Comparison of ENCODE assay signal across 8 cellular contexts in the genomic region with DNA sequence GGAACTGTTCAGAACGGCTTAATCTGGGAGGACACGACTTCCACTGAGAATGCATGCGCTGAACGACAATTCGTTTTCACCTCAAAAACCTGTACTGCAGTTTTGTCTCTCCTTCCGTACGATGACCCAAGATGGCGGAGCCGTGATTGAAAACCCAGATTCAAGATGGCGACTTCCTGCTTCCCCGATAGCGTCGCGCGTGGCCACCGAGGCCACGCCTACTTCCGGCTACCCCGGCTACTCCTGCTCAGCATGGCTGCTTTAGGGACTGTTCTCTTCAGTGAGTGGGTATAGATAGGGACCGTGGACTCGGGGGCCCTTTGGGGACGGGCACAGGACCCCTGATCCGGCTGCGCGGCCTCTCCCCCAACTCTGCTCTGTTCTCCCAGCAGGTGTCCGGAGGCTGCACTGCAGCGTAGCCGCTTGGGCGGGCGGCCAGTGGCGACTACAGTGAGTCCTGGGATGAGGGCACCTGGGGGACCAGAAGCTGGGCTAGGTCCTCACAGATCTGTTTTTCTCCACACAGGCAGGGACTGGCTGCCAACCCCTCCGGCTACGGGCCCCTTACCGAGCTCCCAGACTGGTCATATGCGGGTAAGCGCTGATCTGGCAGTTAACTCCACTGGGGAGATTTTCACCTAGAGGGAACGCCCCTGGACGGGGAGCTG. TPM values are rescaled to one million over a fixed set of nuclear protein-coding genes. Genes with fewer than 3 reads are reported as not detected.
DNase-seq lines count a peak whose midpoint lies in the region; ATAC-seq, FAIRE-seq and TF ChIP-seq lines count a peak whose summit lies in the region.

A gene (plus strand): TSS at position 227 of the 668 bp plus-strand sequence. CDS start 26 bp downstream, at position 253.

- 2% methylated on average over 36 of the region's 38 CpGs for WGBS in A549 (ENCODE audit: missing lambda C conversion rate)

- no peak for TF ChIP-seq RAD21 in A549 (conservative IDR thresholded peaks at IDR 0.05 in 1 of 2, IDR thresholded peaks at IDR 0.05 in 1 of 2)

- H3K27me3 ChIP-seq in breast epithelium = no peaks in the 10 kb centered on the region

- peak within 1 kb of the TSS; percentile 80 for H3K4me2 ChIP-seq in A549

- ATAC-seq in A549 (peak; percentile 95 to 98), GM18861 (IDR thresholded peaks at IDR 0.05; ENCODE audit: unreplicated experiment) (peak; percentile 84), HG03097 (IDR thresholded peaks at IDR 0.05; ENCODE audit: low FRiP score, unreplicated experiment) (peak; percentile 77)

- POLR2A ChIA-PET in A549 (lab: Yijun Ruan, JAX) = interaction anchor here (0.6 to 1.3 kb wide), 4 partner anchors 19 to 240 kb away, joined by 3 to 6 read pairs (median 4); no protein-coding TSS in a partner anchor

- intact Hi-C loops in breast epithelium (cut with DNase I; ENCODE audit: low total_unique reads) = no loop called here

- TF ChIP-seq EP300 in A549 (IDR thresholded peaks at IDR 0.05) = no peak

- no peaks in the 10 kb centered on the region for H3K36me3 ChIP-seq in breast epithelium

- peak within 1 kb of the TSS; percentile 81 to 93 for H3K27ac ChIP-seq in A549
- H3K27ac ChIP-seq in VCaP = peak within 1 kb of the TSS; percentile 75
- H3K27ac ChIP-seq in breast epithelium = peak within 1 kb of the TSS; percentile 82 to 83

- DNase-seq in A549 (ENCODE audit: low read depth in 1 of 2, low spot score in 1 of 2) (peak; percentile 88 to 90), NCI-H2171 treated with DMSO at 0.1 percent for 48 hours (lab: John Stamatoyannopoulos, UW) (peak; percentile 100), breast epithelium (ENCODE audit: low spot score in 2 of 2) (peak; percentile 87), iPS-NIHi7 (ENCODE audit: extremely low spot score) (peak; percentile 79), smooth muscle cell of the brain vasculature (ENCODE audit: low read depth, low spot score) (peak; percentile 77)

- H3K9me3 ChIP-seq in A549 (no peaks in the 10 kb centered on the region), breast epithelium (no peaks in the 10 kb centered on the region)

- H3K4me1 ChIP-seq in A549 = peaks cover 9% of the 10 kb centered on the region
- peaks cover 0 to 6% of the 10 kb centered on the region in 2 donors for H3K4me1 ChIP-seq in breast epithelium

- CTCF ChIA-PET in A549 (lab: Yijun Ruan, JAX) = interaction anchor here (0.6 to 2.6 kb wide), 11 partner anchors 8 to 273 kb away, joined by 3 to 22 read pairs (median 3); no protein-coding TSS in a partner anchor

- FAIRE-seq in A549 (lab: Jason Lieb, UNC) = no peak

- no peak for TF ChIP-seq CTCF in A549 (IDR thresholded peaks at IDR 0.05)
- TF ChIP-seq CTCF in VCaP (conservative IDR thresholded peaks at IDR 0.05) = no peak
- no peak for TF ChIP-seq CTCF in breast epithelium (IDR thresholded peaks at IDR 0.05)

- TF ChIP-seq POLR2A in A549 (IDR thresholded peaks at IDR 0.05; ENCODE audit: low read length) (peak; percentile 77), breast epithelium (IDR thresholded peaks at IDR 0.05) (no peak)

- H3K4me3 ChIP-seq in A549 (peak within 1 kb of the TSS; percentile 67), breast epithelium (peak within 1 kb of the TSS; percentile 68 to 89 (median 87))

TF ChIP-seq in A549, 52 proteins besides CTCF, POLR2A, EP300 and RAD21:
- peak; percentile 42; the same call in 1 of the 2 replicates for TF ChIP-seq PHF8 (IDR thresholded peaks at IDR 0.05; ENCODE audit: borderline replicate concordance, low read depth)
- TF ChIP-seq HEYL (CRISPR knock-in tag; IDR thresholded peaks at IDR 0.05) = no peak
- no peak for TF ChIP-seq HDAC2 (IDR thresholded peaks at IDR 0.05)
- TF ChIP-seq, protein P1, sequence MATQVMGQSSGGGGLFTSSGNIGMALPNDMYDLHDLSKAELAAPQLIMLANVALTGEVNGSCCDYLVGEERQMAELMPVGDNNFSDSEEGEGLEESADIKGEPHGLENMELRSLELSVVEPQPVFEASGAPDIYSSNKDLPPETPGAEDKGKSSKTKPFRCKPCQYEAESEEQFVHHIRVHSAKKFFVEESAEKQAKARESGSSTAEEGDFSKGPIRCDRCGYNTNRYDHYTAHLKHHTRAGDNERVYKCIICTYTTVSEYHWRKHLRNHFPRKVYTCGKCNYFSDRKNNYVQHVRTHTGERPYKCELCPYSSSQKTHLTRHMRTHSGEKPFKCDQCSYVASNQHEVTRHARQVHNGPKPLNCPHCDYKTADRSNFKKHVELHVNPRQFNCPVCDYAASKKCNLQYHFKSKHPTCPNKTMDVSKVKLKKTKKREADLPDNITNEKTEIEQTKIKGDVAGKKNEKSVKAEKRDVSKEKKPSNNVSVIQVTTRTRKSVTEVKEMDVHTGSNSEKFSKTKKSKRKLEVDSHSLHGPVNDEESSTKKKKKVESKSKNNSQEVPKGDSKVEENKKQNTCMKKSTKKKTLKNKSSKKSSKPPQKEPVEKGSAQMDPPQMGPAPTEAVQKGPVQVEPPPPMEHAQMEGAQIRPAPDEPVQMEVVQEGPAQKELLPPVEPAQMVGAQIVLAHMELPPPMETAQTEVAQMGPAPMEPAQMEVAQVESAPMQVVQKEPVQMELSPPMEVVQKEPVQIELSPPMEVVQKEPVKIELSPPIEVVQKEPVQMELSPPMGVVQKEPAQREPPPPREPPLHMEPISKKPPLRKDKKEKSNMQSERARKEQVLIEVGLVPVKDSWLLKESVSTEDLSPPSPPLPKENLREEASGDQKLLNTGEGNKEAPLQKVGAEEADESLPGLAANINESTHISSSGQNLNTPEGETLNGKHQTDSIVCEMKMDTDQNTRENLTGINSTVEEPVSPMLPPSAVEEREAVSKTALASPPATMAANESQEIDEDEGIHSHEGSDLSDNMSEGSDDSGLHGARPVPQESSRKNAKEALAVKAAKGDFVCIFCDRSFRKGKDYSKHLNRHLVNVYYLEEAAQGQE (IDR thresholded peaks at IDR 0.05) = peak; percentile 58
- peak; percentile 94 for TF ChIP-seq KDM5A (IDR thresholded peaks at IDR 0.05)
- peak; percentile 92 for TF ChIP-seq MYC (IDR thresholded peaks at IDR 0.05; ENCODE audit: borderline replicate concordance, low read length)
- TF ChIP-seq, protein P2, sequence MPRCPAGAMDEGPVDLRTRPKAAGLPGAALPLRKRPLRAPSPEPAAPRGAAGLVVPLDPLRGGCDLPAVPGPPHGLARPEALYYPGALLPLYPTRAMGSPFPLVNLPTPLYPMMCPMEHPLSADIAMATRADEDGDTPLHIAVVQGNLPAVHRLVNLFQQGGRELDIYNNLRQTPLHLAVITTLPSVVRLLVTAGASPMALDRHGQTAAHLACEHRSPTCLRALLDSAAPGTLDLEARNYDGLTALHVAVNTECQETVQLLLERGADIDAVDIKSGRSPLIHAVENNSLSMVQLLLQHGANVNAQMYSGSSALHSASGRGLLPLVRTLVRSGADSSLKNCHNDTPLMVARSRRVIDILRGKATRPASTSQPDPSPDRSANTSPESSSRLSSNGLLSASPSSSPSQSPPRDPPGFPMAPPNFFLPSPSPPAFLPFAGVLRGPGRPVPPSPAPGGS (IDR thresholded peaks at IDR 0.05) = peak; percentile 42; the same call in 1 of the 3 replicates
- TF ChIP-seq MAFK (IDR thresholded peaks at IDR 0.05; ENCODE audit: partially characterized antibody) = peak; percentile 24
- TF ChIP-seq JUN (IDR thresholded peaks at IDR 0.05) = peak in 1 of 2 experiments; percentile 61; a peak in 1 of 5 replicates
- TF ChIP-seq, protein P3, sequence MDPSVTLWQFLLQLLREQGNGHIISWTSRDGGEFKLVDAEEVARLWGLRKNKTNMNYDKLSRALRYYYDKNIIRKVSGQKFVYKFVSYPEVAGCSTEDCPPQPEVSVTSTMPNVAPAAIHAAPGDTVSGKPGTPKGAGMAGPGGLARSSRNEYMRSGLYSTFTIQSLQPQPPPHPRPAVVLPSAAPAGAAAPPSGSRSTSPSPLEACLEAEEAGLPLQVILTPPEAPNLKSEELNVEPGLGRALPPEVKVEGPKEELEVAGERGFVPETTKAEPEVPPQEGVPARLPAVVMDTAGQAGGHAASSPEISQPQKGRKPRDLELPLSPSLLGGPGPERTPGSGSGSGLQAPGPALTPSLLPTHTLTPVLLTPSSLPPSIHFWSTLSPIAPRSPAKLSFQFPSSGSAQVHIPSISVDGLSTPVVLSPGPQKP (IDR thresholded peaks at IDR 0.05; ENCODE audit: low read depth, low read length) = no peak
- no peak for TF ChIP-seq TFCP2L1 (CRISPR knock-in tag; IDR thresholded peaks at IDR 0.05)
- TF ChIP-seq MAZ (IDR thresholded peaks at IDR 0.05; ENCODE audit: borderline replicate concordance, low read depth, low read length) = no peak
- no peak for TF ChIP-seq ZC3H11A (IDR thresholded peaks at IDR 0.05)
- TF ChIP-seq, protein P4, sequence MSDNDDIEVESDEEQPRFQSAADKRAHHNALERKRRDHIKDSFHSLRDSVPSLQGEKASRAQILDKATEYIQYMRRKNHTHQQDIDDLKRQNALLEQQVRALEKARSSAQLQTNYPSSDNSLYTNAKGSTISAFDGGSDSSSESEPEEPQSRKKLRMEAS (IDR thresholded peaks at IDR 0.05) = peak; percentile 65; the same call in 1 of the 2 replicates
- no peak for TF ChIP-seq JUNB (IDR thresholded peaks at IDR 0.05)
- TF ChIP-seq HOXB13 (CRISPR knock-in tag; IDR thresholded peaks at IDR 0.05; ENCODE audit: low read depth) = peak; percentile 4; the same call in 1 of the 2 replicates
- no peak for TF ChIP-seq RCOR1 (IDR thresholded peaks at IDR 0.05; ENCODE audit: low read depth, low read length)

RNA-seq across cellular contexts. Expression of the gene that starts here (rescaled TPM):
- 113 and 116 TPM in 2 replicates for polyA plus RNA-seq in A549 (2011; rRNA removed)
- 97.7 and 110 TPM in 2 replicates for polyA plus RNA-seq in A549 (2012; cell fraction: cytosol; rRNA removed)
- polyA plus RNA-seq in A549 (2012; cell fraction: nucleus; rRNA removed) = 56.3 and 70.8 TPM in 2 replicates
- polyA plus RNA-seq in A549 (2017; fragmentation: RNase III; extraction: RNeasy Plus Mini Kit Qiagen cat#74134 plus additional on column Dnase treatment) = 172 to 173 TPM (median 172 TPM) in 3 replicates
- 18.3 and 23.2 TPM in 2 replicates for polyA minus RNA-seq in A549 (2011; rRNA and poly(A)+ RNA removed)
- total RNA-seq in breast epithelium = 10 to 100 TPM; 22.7 to 39.4 (median 34.7) TPM

Comparison
In these comparisons a context has a peak if more than half of its experiments do, and no peak if none do; other contexts are left out.
1. Peak in every context shown above with its lines: DNase-seq, ATAC-seq, H3K4me3 ChIP-seq and H3K27ac ChIP-seq.